1 cellular context compared by ENCODE assay signal in genomic region chr20:59825944-59826759, GRCh38.
TF ChIP-seq lines count a peak whose summit lies in the region.

No MANE protein-coding gene starts in this region.

TF ChIP-seq in WTC11, 78 proteins besides CTCF, POLR2A, EP300 and RAD21 (continued from another document):
- TF ChIP-seq NFATC4 (CRISPR knock-in tag; IDR thresholded peaks at IDR 0.05) (no peak), ZBTB21 (CRISPR knock-in tag; IDR thresholded peaks at IDR 0.05; ENCODE audit: borderline replicate concordance) (no peak), ATF2 (CRISPR knock-in tag; IDR thresholded peaks at IDR 0.05; ENCODE audit: borderline replicate concordance, low read depth) (no peak), ZMAT4 (CRISPR knock-in tag; IDR thresholded peaks at IDR 0.05) (no peak), SP1 (CRISPR knock-in tag; conservative IDR thresholded peaks at IDR 0.05) (no peak), ZNF121 (CRISPR knock-in tag; IDR thresholded peaks at IDR 0.05) (no peak)
